ENCODE assay signal across 21 cellular contexts in genomic region chr5:142262683-142263082, GRCh38.
"Had no signal": no experiment of that assay in that cellular context is flagged by ENCODE, and none has a peak within 500 bp of the region (broad histone marks: within the 10 kb centered on the region; RNA-seq: fewer than 3 reads in every experiment).

No MANE protein-coding gene starts in this region.

- H3K4me3 Mint-ChIP-seq: effector memory CD8-positive, alpha-beta T cell; memory B cell; mesothelial cell of epicardium; naive B cell; natural killer cell treated with Interleukin-12 subunit alpha and Interleukin-12 subunit beta and Interleukin-15 and Interleukin-18, amount 100 ng/mL, for 72 hours; neural progenitor cell; stimulated activated memory B cell treated with anti-CD40 and anti-IgM and Interleukin-4, amounts not matched to agents 10 μg/mL and 1 μg/mL and 100 μg/mL, for 72 hours had no signal

- H3K27me3 Mint-ChIP-seq: progenitor cell of endocrine pancreas had no signal

- H3K9me3 Mint-ChIP-seq: effector memory CD8-positive, alpha-beta T cell; natural killer cell treated with Interleukin-12 subunit alpha and Interleukin-12 subunit beta and Interleukin-15 and Interleukin-18, amount 100 ng/mL, for 72 hours had no signal

- H3K27ac Mint-ChIP-seq: memory B cell; mesothelial cell of epicardium; naive B cell; natural killer cell treated with Interleukin-12 subunit alpha and Interleukin-12 subunit beta and Interleukin-15 and Interleukin-18, amount 100 ng/mL, for 72 hours; progenitor cell of endocrine pancreas; stimulated activated memory B cell treated with anti-CD40 and anti-IgM and Interleukin-4, amounts not matched to agents 10 μg/mL and 1 μg/mL and 100 μg/mL, for 72 hours had no signal

- H3K4me1 Mint-ChIP-seq: mesothelial cell of epicardium; stimulated activated memory B cell treated with anti-CD40 and anti-IgM and Interleukin-4, amounts not matched to agents 10 μg/mL and 1 μg/mL and 100 μg/mL, for 72 hours had no signal

- H3K36me3 Mint-ChIP-seq: mesothelial cell of epicardium; naive B cell; natural killer cell treated with Interleukin-12 subunit alpha and Interleukin-12 subunit beta and Interleukin-15 and Interleukin-18, amount 100 ng/mL, for 72 hours; neural progenitor cell; stimulated activated memory B cell treated with anti-CD40 and anti-IgM and Interleukin-4, amounts not matched to agents 10 μg/mL and 1 μg/mL and 100 μg/mL, for 72 hours had no signal

- DNase-seq: cerebellar nuclear complex; cortex of kidney; effector memory CD8-positive, alpha-beta T cell; gastrocnemius medialis; heart left ventricle; hippocampal formation; mucosa of descending colon; naive B cell; spleen; stimulated activated CD4-positive, alpha-beta T cell treated with anti-CD3 and anti-CD28 coated beads, Interleukin-4, amount 100 ng/mL, for 4 hours; stimulated activated naive CD8-positive, alpha-beta T cell treated with anti-CD3 and anti-CD28 coated beads, Interleukin-15, Interleukin-2, amounts not matched to agents 100 U/mL and 50 U/mL, for 24 hours; substantia nigra; testis; tibial artery; upper lobe of left lung had no signal
